28 cellular contexts compared by ENCODE assay signal in the genomic region with DNA sequence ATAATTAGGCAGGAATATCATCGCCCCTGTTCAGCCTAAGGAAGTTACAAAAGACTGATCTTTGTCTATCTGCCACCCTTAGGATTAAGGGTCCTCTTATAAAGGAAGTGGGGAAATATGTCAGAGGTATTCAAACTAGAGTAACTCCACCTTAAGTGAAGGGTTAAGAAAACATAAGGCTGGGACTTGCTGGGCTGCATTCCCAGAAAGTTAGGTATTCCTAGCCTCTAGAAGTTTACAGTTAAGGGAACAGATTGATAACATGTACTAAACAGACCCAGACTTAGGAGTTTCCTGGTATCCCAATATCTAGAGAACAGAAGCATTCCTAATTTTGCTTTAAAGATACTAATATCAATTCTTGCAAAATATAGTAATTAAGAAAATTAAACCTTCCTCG. TPM values are rescaled to one million over a fixed set of nuclear protein-coding genes. Genes with fewer than 3 reads are reported as not detected.
DNase-seq lines count a peak whose midpoint lies in the region; ATAC-seq, FAIRE-seq and TF ChIP-seq lines count a peak whose summit lies in the region.
"Had no signal": no experiment of that assay in that cellular context is flagged by ENCODE, and none has a peak within 500 bp of the region (broad histone marks: within the 10 kb centered on the region; RNA-seq: fewer than 3 reads in every experiment).

No MANE protein-coding gene starts in this region.

- no peak for TF ChIP-seq CTCF in K562 (IDR thresholded peaks at IDR 0.05 in 2 of 3, conservative IDR thresholded peaks at IDR 0.05 in 1 of 3; ENCODE audit: insufficient read depth in 2 of 3, low read depth in 1 of 3, low read length in 3 of 3)
- TF ChIP-seq CTCF in hepatocyte (IDR thresholded peaks at IDR 0.05; ENCODE audit: poor library complexity): no peak

- H3K4me1 ChIP-seq in K562 (replicated peaks in 1 of 2; ENCODE audit: control insufficient read depth in 2 of 2, insufficient read depth in 2 of 2, low read length in 2 of 2): peaks cover 4 to 24% of the 10 kb centered on the region in 2 experiments; a peak in 4 of 5 replicates
- peaks cover 6% of the 10 kb centered on the region for H3K4me1 ChIP-seq in hepatocyte (ENCODE audit: insufficient read depth)
- H3K4me1 ChIP-seq: HAP-1, prostate gland had no signal

- H3K36me3 ChIP-seq in K562 (ENCODE audit: control insufficient read depth, insufficient read depth, low read length) (peaks cover 14% of the 10 kb centered on the region; the same call in 2 of the 3 replicates), hepatocyte (replicated peaks; ENCODE audit: insufficient read depth, low read depth) (no peaks in the 10 kb centered on the region)
- H3K36me3 ChIP-seq: HAP-1, MG63, neutrophil, prostate gland had no signal

- FAIRE-seq in K562 (lab: Jason Lieb, UNC): no peak

- H3K9ac ChIP-seq in K562 (ENCODE audit: insufficient read depth in 1 of 2, low read depth in 2 of 2, low read length in 2 of 2): no peak overlapping the region

- H3K4me2 ChIP-seq in K562 (ENCODE audit: insufficient read depth, low read length): 0 out of 2 replicates have a peak overlapping the region, but pooled peaks have one; percentile 6
- peak overlapping the region; percentile 34 for H3K4me2 ChIP-seq in hepatocyte

- TF ChIP-seq EP300 in K562 (IDR thresholded peaks at IDR 0.05; ENCODE audit: low read length): no peak

- ATAC-seq in K562 (no peak), HG03025 (IDR thresholded peaks at IDR 0.05; ENCODE audit: low FRiP score, unreplicated experiment) (no peak)
- ATAC-seq: activated naive CD4-positive, alpha-beta T cell treated with anti-CD3 and anti-CD28 coated beads, Interleukin-2, amount 50 U/mL, for 72 hours had no signal

- no peak for TF ChIP-seq POLR2A in K562 (conservative IDR thresholded peaks at IDR 0.05)

- WGBS in K562 (ENCODE audit: insufficient coverage, low coverage, missing lambda C conversion rate): 59% methylated on average over 2 of the region's 2 CpGs
- 86% methylated on average over 2 of the region's 2 CpGs for WGBS in hepatocyte (ENCODE audit: low lambda C conversion rate, missing lambda C conversion rate)

- POLR2A ChIA-PET in K562 (lab: Yijun Ruan, JAX): no interaction called here

- in situ Hi-C loops in K562 (cut with MboI): no loop called here

- intact Hi-C loops in K562 (cut with micrococcal nuclease): no loop called here

- CTCF ChIA-PET in K562 (lab: Yijun Ruan, JAX; ENCODE audit: low intra/inter-chr PET ratio): no interaction called here

- H2AFZ ChIP-seq in K562 (ENCODE audit: low read depth, low read length) (peak overlapping the region; percentile 77), hepatocyte (no peak overlapping the region)

- no TSS peak for BruUV-seq in K562 (replicated peaks; lab: Mats Ljungman, UMichigan)

- no peaks in the 10 kb centered on the region for H3K27me3 ChIP-seq in K562 (ENCODE audit: control insufficient read depth in 2 of 2, insufficient read depth in 2 of 2, low read length in 2 of 2)
- H3K27me3 ChIP-seq in hepatocyte: no peaks in the 10 kb centered on the region
- H3K27me3 ChIP-seq: MG63 had no signal

- H4K20me1 ChIP-seq in K562 (replicated peaks; ENCODE audit: control insufficient read depth, insufficient read depth, low read length) (no peaks in the 10 kb centered on the region), hepatocyte (ENCODE audit: insufficient read depth, poor library complexity, severe bottlenecking) (no peaks in the 10 kb centered on the region)

- H3K9me2 ChIP-seq in hepatocyte (replicated peaks; ENCODE audit: insufficient read depth): no peaks in the 10 kb centered on the region

- H3K9me1 ChIP-seq in K562 (ENCODE audit: control insufficient read depth, insufficient read depth, low read length): no peaks in the 10 kb centered on the region

- DNase-seq in HT-29 (ENCODE audit: low spot score) (peak; percentile 74), K562 (ENCODE audit: extremely low read depth in 1 of 4, low spot score in 3 of 4) (no peak), hepatocyte (ENCODE audit: low spot score) (no peak), skeletal muscle cell (ENCODE audit: low read depth) (peak; percentile 24), NCI-H2227 (lab: John Stamatoyannopoulos, UW; ENCODE audit: unreplicated experiment) (no peak), activated gamma-delta T cell treated with Interleukin-2 at 50 U/mL for 16 hours (no peak), retina (no peak)
- DNase-seq: activated CD4-positive, alpha-beta memory T cell treated with anti-CD3 and anti-CD28 coated beads, Interleukin-2, amount 10 ng/mL, durations not matched to agents 7 days and 5 days; activated CD4-positive, alpha-beta T cell treated with anti-CD3 and anti-CD28 coated beads for 1 hour; activated CD8-positive, alpha-beta memory T cell treated with anti-CD3 and anti-CD28 coated beads, Interleukin-2, amount 50 U/mL, for 48 hours; central memory CD4-positive, alpha-beta T cell; DND-41; glutamatergic neuron; KBM-7; MG63; NCI-H2029; NCI-H2227 treated with DMSO at 0.1 percent for 48 hours; NCI-H774 had no signal

- H3K27ac ChIP-seq in K562 (ENCODE audit: extremely low read depth, low read depth, low read length): no peak overlapping the region
- H3K27ac ChIP-seq in hepatocyte: peak overlapping the region; percentile 44
- H3K27ac ChIP-seq: C4-2B, neutrophil, prostate gland, RWPE1, skin epidermis had no signal

- H3K4me3 ChIP-seq in K562 (no peak overlapping the region), hepatocyte (no peak overlapping the region), skeletal muscle cell (ENCODE audit: low read depth, low read length) (no peak overlapping the region)
- H3K4me3 ChIP-seq: HAP-1, MG63, prostate gland, skin epidermis had no signal

- TF ChIP-seq RAD21 in K562 (CRISPR knock-in tag; conservative IDR thresholded peaks at IDR 0.05 in 1 of 2, IDR thresholded peaks at IDR 0.05 in 1 of 2): no peak

- H3K79me2 ChIP-seq in K562 (ENCODE audit: control insufficient read depth, insufficient read depth, low read length) (peaks cover 15% of the 10 kb centered on the region), hepatocyte (no peaks in the 10 kb centered on the region)

- no peaks in the 10 kb centered on the region for H3K9me3 ChIP-seq in K562 (replicated peaks; ENCODE audit: control insufficient read depth, insufficient read depth, low read depth, low read length)
- no peaks in the 10 kb centered on the region for H3K9me3 ChIP-seq in hepatocyte (ENCODE audit: low read depth)
- H3K9me3 ChIP-seq: HAP-1, MG63, neutrophil, prostate gland had no signal

RNA-seq across cellular contexts. Expression of a gene that starts 6.0 kb away (rescaled TPM):
- total RNA-seq in HT-29 (2014; rRNA removed; shearing (Covaris generic)): 3.1 and 8.3 TPM in 2 replicates
- total RNA-seq in K562 (2011; cell fraction: chromatin; rRNA removed; ENCODE audit: low replicate concordance): 18.7 and 19.8 TPM in 2 replicates
- 17.1 and 21.3 TPM in 2 replicates for total RNA-seq in K562 (2011; cell fraction: nucleolus; rRNA removed)
- 15.0 and 18.9 TPM in 2 replicates for total RNA-seq in K562 (2011; cell fraction: nucleoplasm; rRNA removed)
- total RNA-seq in K562 (2014; rRNA removed) (8.1 and 10.8 TPM in 2 replicates), K562 (2014; rRNA removed; fragmentation: Illumina TruSeq; extraction: Trizol) (4.8 and 5.6 TPM in 2 replicates), K562 (2015; rRNA removed; fragmentation: Illumina TruSeq; extraction: Trizol) (3.1 and 4.1 TPM in 2 replicates), K562 (2021) (8.5 and 12.5 TPM in 2 replicates), hepatocyte (105 and 137 TPM in 2 replicates)
- polyA plus RNA-seq in K562 (2011; rRNA removed) (1.2 and 3.5 TPM in 2 replicates), K562 (2014; fragmentation: Illumina TruSeq; extraction: Trizol) (3.5 and 4.7 TPM in 2 replicates), K562 (2014; fragmentation: Nextera tagmentation; extraction: Ambion mirVana) (1 to 10 TPM; 2.3 to 2.5 TPM), K562 (2014; rRNA removed) (9.4 and 10.9 TPM in 2 replicates), hepatocyte (284 and 334 TPM in 2 replicates)
- polyA plus RNA-seq in K562 (2011; cell fraction: cytosol; rRNA removed): 1.0 and 2.1 TPM in 2 replicates
- 6.5 and 27.0 TPM in 2 replicates for polyA plus RNA-seq in K562 (2011; cell fraction: nucleus; rRNA removed)
- 6.9 and 14.0 TPM in 2 replicates for polyA plus RNA-seq in K562 (2012)
- 1.7 and 5.4 TPM in 2 replicates for polyA minus RNA-seq in K562 (2011; rRNA and poly(A)+ RNA removed)
- 5.2 and 5.6 TPM in 2 replicates for polyA minus RNA-seq in K562 (2011; cell fraction: cytosol; rRNA and poly(A)+ RNA removed)
- polyA minus RNA-seq in K562 (2011; cell fraction: nucleus; rRNA and poly(A)+ RNA removed): 8.7 and 20.3 TPM in 2 replicates
- total RNA-seq: activated CD4-positive, alpha-beta memory T cell treated with anti-CD3 and anti-CD28 coated beads, Interleukin-2, amount 10 ng/mL, durations not matched to agents 7 days and 5 days; activated naive CD4-positive, alpha-beta T cell treated with anti-CD3 and anti-CD28 coated beads, Interleukin-2, amount 50 U/mL, for 72 hours; HT1080 had no signal

RNA-seq across cellular contexts. Expression of a gene that starts 54.5 kb away (rescaled TPM):
- 1.1 and 1.5 TPM in 2 replicates for total RNA-seq in HT-29 (2014; rRNA removed; shearing (Covaris generic))
- 17.0 and 20.6 TPM in 2 replicates for total RNA-seq in K562 (2011; cell fraction: chromatin; rRNA removed; ENCODE audit: low replicate concordance)
- total RNA-seq in K562 (2011; cell fraction: nucleolus; rRNA removed): 12.6 and 16.5 TPM in 2 replicates
- 16.2 and 24.5 TPM in 2 replicates for total RNA-seq in K562 (2011; cell fraction: nucleoplasm; rRNA removed)
- 8.1 and 8.4 TPM in 2 replicates for total RNA-seq in K562 (2014; rRNA removed)
- 6.1 and 8.0 TPM in 2 replicates for total RNA-seq in K562 (2014; rRNA removed; fragmentation: Illumina TruSeq; extraction: Trizol)
- total RNA-seq in K562 (2015; rRNA removed; fragmentation: Illumina TruSeq; extraction: Trizol): 2.7 and 3.1 TPM in 2 replicates
- 8.6 and 9.1 TPM in 2 replicates for total RNA-seq in K562 (2021)
- polyA plus RNA-seq in K562 (2011; rRNA removed): 3.7 and 8.9 TPM in 2 replicates
- 2.1 and 6.4 TPM in 2 replicates for polyA plus RNA-seq in K562 (2011; cell fraction: cytosol; rRNA removed)
- polyA plus RNA-seq in K562 (2011; cell fraction: nucleus; rRNA removed): 6.6 and 21.0 TPM in 2 replicates
- polyA plus RNA-seq in K562 (2012): 14.9 and 17.5 TPM in 2 replicates
- polyA plus RNA-seq in K562 (2014; fragmentation: Illumina TruSeq; extraction: Trizol): 6.1 and 6.3 TPM in 2 replicates
- polyA plus RNA-seq in K562 (2014; fragmentation: Nextera tagmentation; extraction: Ambion mirVana): 1 to 10 TPM; 2.3 to 5.0 TPM
- polyA plus RNA-seq in K562 (2014; rRNA removed): 8.9 and 12.1 TPM in 2 replicates
- polyA minus RNA-seq in K562 (2011; rRNA and poly(A)+ RNA removed): 1.8 and 5.2 TPM in 2 replicates
- 2.7 and 6.7 TPM in 2 replicates for polyA minus RNA-seq in K562 (2011; cell fraction: cytosol; rRNA and poly(A)+ RNA removed)
- 8.3 and 11.2 TPM in 2 replicates for polyA minus RNA-seq in K562 (2011; cell fraction: nucleus; rRNA and poly(A)+ RNA removed)
- 12.9 and 16.1 TPM in 2 replicates for total RNA-seq in hepatocyte
- polyA plus RNA-seq in hepatocyte: 77.1 and 92.1 TPM in 2 replicates
- total RNA-seq: activated CD4-positive, alpha-beta memory T cell treated with anti-CD3 and anti-CD28 coated beads, Interleukin-2, amount 10 ng/mL, durations not matched to agents 7 days and 5 days; activated naive CD4-positive, alpha-beta T cell treated with anti-CD3 and anti-CD28 coated beads, Interleukin-2, amount 50 U/mL, for 72 hours; urinary bladder had no signal

Comparison
In these comparisons a context has a peak if more than half of its experiments do, and no peak if none do; other contexts are left out.
1. DNase-seq: peak in HT-29 (single experiment) and skeletal muscle cell (single experiment); none in K562 (0 of 4), hepatocyte (single experiment), NCI-H2227 (single experiment), activated gamma-delta T cell treated with Interleukin-2 at 50 U/mL for 16 hours (single experiment) and retina (single experiment).